In the genomic region with DNA sequence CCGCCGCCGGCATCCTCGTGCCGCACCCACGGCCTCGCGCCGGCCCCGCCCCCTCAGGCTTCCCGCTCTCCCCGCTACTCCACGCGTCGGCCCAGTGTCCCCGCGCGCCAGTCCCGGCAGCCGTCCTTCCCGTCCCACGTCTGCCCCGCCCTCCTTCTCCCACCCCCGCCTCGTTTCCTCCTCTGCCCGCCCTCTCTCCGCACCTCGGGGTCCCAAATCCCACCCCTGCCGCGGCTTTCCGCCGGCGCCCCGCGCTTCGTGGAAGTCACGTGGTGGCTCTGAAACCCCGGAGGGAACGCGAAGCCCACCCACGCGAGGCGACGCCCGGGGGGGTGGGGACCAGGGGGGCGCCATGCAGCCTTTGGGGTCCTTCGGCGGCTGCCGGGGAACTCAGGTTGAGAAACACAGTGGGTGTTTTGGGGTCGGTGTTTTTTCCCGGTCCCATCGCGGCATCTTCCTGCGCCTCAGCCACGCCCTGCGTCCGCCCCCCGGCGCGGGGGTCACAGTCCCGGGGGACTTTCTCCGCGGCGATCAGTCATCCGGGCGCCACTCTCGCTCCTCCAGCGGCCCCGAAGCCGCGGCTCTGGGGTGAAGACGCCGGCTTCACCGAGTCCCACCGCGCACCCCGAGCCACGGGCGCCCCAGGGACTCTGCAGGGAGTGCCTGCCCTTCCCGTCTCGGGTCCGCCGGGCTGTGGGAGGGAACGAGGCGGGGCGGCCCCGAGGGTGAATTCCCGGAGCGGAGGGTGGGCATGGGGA, we compare ENCODE assay signal across 1 cellular context.
TF ChIP-seq lines count a peak whose summit lies in the region.

A gene with protein sequence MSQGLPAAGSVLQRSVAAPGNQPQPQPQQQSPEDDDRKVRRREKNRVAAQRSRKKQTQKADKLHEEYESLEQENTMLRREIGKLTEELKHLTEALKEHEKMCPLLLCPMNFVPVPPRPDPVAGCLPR (minus strand): TSS at position 2 of the 758 bp plus-strand sequence. CDS start 78 bp downstream, outside the sequence.

TF ChIP-seq in HCT116, 20 proteins besides CTCF, POLR2A, EP300 and RAD21 (continued from another document):
- TF ChIP-seq EGR1 (IDR thresholded peaks at IDR 0.05; ENCODE audit: low read depth) (0 out of 2 replicates have a peak, but pooled peaks have one; percentile 35), SP1 (IDR thresholded peaks at IDR 0.05; ENCODE audit: low read depth) (no peak), CEBPB (IDR thresholded peaks at IDR 0.05; ENCODE audit: low read depth) (no peak), FOSL1 (IDR thresholded peaks at IDR 0.05; ENCODE audit: low read depth) (no peak)
- TF ChIP-seq, protein P1, sequence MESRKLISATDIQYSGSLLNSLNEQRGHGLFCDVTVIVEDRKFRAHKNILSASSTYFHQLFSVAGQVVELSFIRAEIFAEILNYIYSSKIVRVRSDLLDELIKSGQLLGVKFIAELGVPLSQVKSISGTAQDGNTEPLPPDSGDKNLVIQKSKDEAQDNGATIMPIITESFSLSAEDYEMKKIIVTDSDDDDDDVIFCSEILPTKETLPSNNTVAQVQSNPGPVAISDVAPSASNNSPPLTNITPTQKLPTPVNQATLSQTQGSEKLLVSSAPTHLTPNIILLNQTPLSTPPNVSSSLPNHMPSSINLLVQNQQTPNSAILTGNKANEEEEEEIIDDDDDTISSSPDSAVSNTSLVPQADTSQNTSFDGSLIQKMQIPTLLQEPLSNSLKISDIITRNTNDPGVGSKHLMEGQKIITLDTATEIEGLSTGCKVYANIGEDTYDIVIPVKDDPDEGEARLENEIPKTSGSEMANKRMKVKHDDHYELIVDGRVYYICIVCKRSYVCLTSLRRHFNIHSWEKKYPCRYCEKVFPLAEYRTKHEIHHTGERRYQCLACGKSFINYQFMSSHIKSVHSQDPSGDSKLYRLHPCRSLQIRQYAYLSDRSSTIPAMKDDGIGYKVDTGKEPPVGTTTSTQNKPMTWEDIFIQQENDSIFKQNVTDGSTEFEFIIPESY (IDR thresholded peaks at IDR 0.05; ENCODE audit: extremely low read depth, insufficient replicate concordance, low read length): no peak
TF ChIP-seq in HCT116: peak in this region for 2.
